In genomic region chr3:61299981-61300380, GRCh38 we compare ENCODE assay signal across 19 cellular contexts. TPM values are rescaled to one million over a fixed set of nuclear protein-coding genes. Genes with fewer than 3 reads are reported as not detected.
DNase-seq lines count a peak whose midpoint lies in the region; ATAC-seq and TF ChIP-seq lines count a peak whose summit lies in the region.
"Had no signal": no experiment of that assay in that cellular context is flagged by ENCODE, and none has a peak within 500 bp of the region (broad histone marks: within the 10 kb centered on the region; RNA-seq: fewer than 3 reads in every experiment).

No MANE protein-coding gene starts in this region.

- H3K36me3 ChIP-seq in uterus (no peaks in the 10 kb centered on the region), WERI-Rb-1 (no peaks in the 10 kb centered on the region)
- H3K36me3 ChIP-seq: BLaER1, HAP-1 had no signal

- H3K9me3 Mint-ChIP-seq in natural killer cell, result no peaks in the 10 kb centered on the region

- H3K4me3 ChIP-seq in uterus (no peak overlapping the region), WERI-Rb-1 (ENCODE audit: low read depth, low read length) (no peak overlapping the region)
- H3K4me3 ChIP-seq: A549, BLaER1, GM23248, HAP-1 had no signal

- no peaks in the 10 kb centered on the region for H3K9me3 ChIP-seq in uterus
- H3K9me3 ChIP-seq in WERI-Rb-1 (ENCODE audit: severe bottlenecking), result no peaks in the 10 kb centered on the region
- H3K9me3 ChIP-seq: A549, BLaER1, HAP-1 had no signal

- TF ChIP-seq CTCF in uterus (IDR thresholded peaks at IDR 0.05) (no peak), WERI-Rb-1 (IDR thresholded peaks at IDR 0.05; ENCODE audit: low read depth, low read length) (no peak), natural killer cell (IDR thresholded peaks at IDR 0.05) (no peak)

- H3K27me3 ChIP-seq in uterus, result no peaks in the 10 kb centered on the region
- no peaks in the 10 kb centered on the region for H3K27me3 ChIP-seq in WERI-Rb-1 (ENCODE audit: insufficient read depth, low read depth, severe bottlenecking)
- H3K27me3 ChIP-seq: BLaER1 had no signal

- H3K4me1 Mint-ChIP-seq in natural killer cell, result no peaks in the 10 kb centered on the region
- H3K4me1 Mint-ChIP-seq: CD14-positive monocyte; CD4-positive, alpha-beta memory T cell had no signal

- intact Hi-C loops in uterus (cut with DNase I; ENCODE audit: low total_unique reads), result no loop called here
- intact Hi-C loops in natural killer cell (cut with micrococcal nuclease), result no loop called here

- ATAC-seq in HG02759 (IDR thresholded peaks at IDR 0.05; ENCODE audit: unreplicated experiment), result peak; percentile 21
- ATAC-seq in natural killer cell, result no peak
- no peak for ATAC-seq in HG03571 (IDR thresholded peaks at IDR 0.05; ENCODE audit: unreplicated experiment)
- ATAC-seq: A549 had no signal

- H3K4me3 Mint-ChIP-seq in natural killer cell, result no peak overlapping the region
- H3K4me3 Mint-ChIP-seq: CD14-positive monocyte; CD4-positive, alpha-beta memory T cell had no signal

- H3K27me3 Mint-ChIP-seq in natural killer cell (ENCODE audit: low read depth in 2 of 2), result no peaks in the 10 kb centered on the region

- in situ Hi-C loops in ACHN (cut with HindIII; ENCODE audit: low pct_ligation_motif_present, low pct_unique_long_range_greater_than_20kb, low sequenced_read_pairs), result no loop called here

- peak overlapping the region; percentile 2 to 45 for H3K27ac ChIP-seq in uterus
- no peak overlapping the region for H3K27ac ChIP-seq in WERI-Rb-1
- H3K27ac ChIP-seq: 22Rv1, A549, BLaER1, GM23248 had no signal

- no peak for TF ChIP-seq POLR2A in uterus (IDR thresholded peaks at IDR 0.05)

- H3K27ac Mint-ChIP-seq in natural killer cell, result no peak overlapping the region
- H3K27ac Mint-ChIP-seq: CD14-positive monocyte; CD4-positive, alpha-beta memory T cell had no signal

- DNase-seq in ACHN (peak; percentile 60), kidney glomerular epithelial cell (lab: John Stamatoyannopoulos, UW) (peak; percentile 21), uterus (no peak), WERI-Rb-1 (no peak), natural killer cell (no peak)
- DNase-seq: Calu3; CD4-positive, alpha-beta memory T cell; DMS79 treated with DMSO at 0.1 percent for 48 hours; GF-D8; GM23248; KG1 had no signal

- H3K4me1 ChIP-seq in uterus, result no peaks in the 10 kb centered on the region
- H3K4me1 ChIP-seq: A549, BLaER1 had no signal

- H3K36me3 Mint-ChIP-seq in natural killer cell, result no peaks in the 10 kb centered on the region
- H3K36me3 Mint-ChIP-seq: CD14-positive monocyte; CD4-positive, alpha-beta memory T cell had no signal

RNA-seq across cellular contexts. Expression of gene FHIT, which starts 48.7 kb away (rescaled TPM):
- 10 to 100 TPM in 1 of 4 donors, 1 to 10 TPM in 3; 1.3 to 15.2 (median 7.3) TPM for total RNA-seq in uterus
- 1 to 10 TPM; 2.7 to 6.1 (median 3.3) TPM for total RNA-seq in natural killer cell
- total RNA-seq: HT-29 had no signal

Comparison
In these comparisons a context has a peak if more than half of its experiments do, and no peak if none do; other contexts are left out.
1. DNase-seq: peak in ACHN (single experiment) and kidney glomerular epithelial cell (single experiment); none in uterus (0 of 2), WERI-Rb-1 (single experiment) and natural killer cell (single experiment).